In the genomic region with DNA sequence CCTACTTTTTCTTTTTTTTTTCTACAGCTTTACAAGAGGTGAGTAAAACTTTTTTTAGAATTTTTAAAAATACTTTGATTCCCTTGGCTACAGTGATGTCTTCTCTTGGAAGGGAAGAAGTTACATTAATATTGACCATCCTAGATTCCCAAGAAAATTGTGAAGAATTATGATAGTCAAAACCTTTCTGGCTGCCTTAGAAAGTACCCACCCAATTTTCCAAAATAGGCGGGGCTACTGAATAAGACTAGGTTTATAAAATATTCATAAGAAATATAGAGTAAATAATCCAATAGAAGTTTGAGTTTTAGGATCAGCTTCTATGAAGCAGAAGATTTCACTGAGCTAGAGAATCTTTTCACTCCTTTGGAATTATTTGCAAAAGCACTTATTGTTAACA, we compare ENCODE assay signal across 18 cellular contexts. TPM values are rescaled to one million over a fixed set of nuclear protein-coding genes. Genes with fewer than 3 reads are reported as not detected.
DNase-seq lines count a peak whose midpoint lies in the region; ATAC-seq, FAIRE-seq and TF ChIP-seq lines count a peak whose summit lies in the region.
"Had no signal": no experiment of that assay in that cellular context is flagged by ENCODE, and none has a peak within 500 bp of the region (broad histone marks: within the 10 kb centered on the region; RNA-seq: fewer than 3 reads in every experiment).

No MANE protein-coding gene starts in this region.

- H3K27me3 ChIP-seq in astrocyte (ENCODE audit: insufficient read depth, low read length) (no peaks in the 10 kb centered on the region), gastroesophageal sphincter (no peaks in the 10 kb centered on the region), skeletal muscle satellite cell (ENCODE audit: control insufficient read depth, insufficient read depth, low read length) (no peaks in the 10 kb centered on the region)

- TF ChIP-seq POLR2A in gastroesophageal sphincter (IDR thresholded peaks at IDR 0.05) = no peak

- no peaks in the 10 kb centered on the region for H3K9me3 Mint-ChIP-seq in astrocyte (ENCODE audit: unreplicated experiment)

- peak overlapping the region; percentile 62 for H3K27ac Mint-ChIP-seq in astrocyte (ENCODE audit: unreplicated experiment)

- H3K4me2 ChIP-seq in astrocyte (ENCODE audit: low read length) (peak overlapping the region; percentile 86), skeletal muscle satellite cell (ENCODE audit: low read length) (peak overlapping the region; percentile 82)
- H3K4me2 ChIP-seq: BLaER1 had no signal

- H3K79me2 ChIP-seq in astrocyte (ENCODE audit: insufficient read depth, low read length) = peaks cover 87% of the 10 kb centered on the region
- H3K79me2 ChIP-seq: parathyroid adenoma had no signal

- peak overlapping the region; percentile 96 for H3K27ac ChIP-seq in astrocyte (ENCODE audit: low read depth, low read length)
- H3K27ac ChIP-seq in gastroesophageal sphincter = peak overlapping the region in 2 of 4 donors; percentile 92 to 94
- H3K27ac ChIP-seq: BLaER1, parathyroid adenoma had no signal

- H3K27me3 Mint-ChIP-seq in astrocyte (ENCODE audit: low read depth, unreplicated experiment) = no peaks in the 10 kb centered on the region

- H3K9me3 ChIP-seq in astrocyte (ENCODE audit: insufficient read depth, low read depth, low read length) (no peaks in the 10 kb centered on the region), gastroesophageal sphincter (no peaks in the 10 kb centered on the region), skeletal muscle satellite cell (replicated peaks; ENCODE audit: low read length) (no peaks in the 10 kb centered on the region)
- H3K9me3 ChIP-seq: BLaER1 had no signal

- H3K4me1 Mint-ChIP-seq in astrocyte (ENCODE audit: low read depth, unreplicated experiment) = peaks cover 23% of the 10 kb centered on the region

- no peak for TF ChIP-seq CTCF in astrocyte (IDR thresholded peaks at IDR 0.05; ENCODE audit: insufficient read depth, low read depth, low read length)
- no peak for TF ChIP-seq CTCF in gastroesophageal sphincter (IDR thresholded peaks at IDR 0.05)

- H2AFZ ChIP-seq in astrocyte (ENCODE audit: low read depth, low read length) = no peak overlapping the region
- H2AFZ ChIP-seq: parathyroid adenoma had no signal

- H3K9ac ChIP-seq in astrocyte (ENCODE audit: low read length) = peak overlapping the region; percentile 99
- peak overlapping the region; percentile 98 for H3K9ac ChIP-seq in skeletal muscle satellite cell (ENCODE audit: low read depth, low read length)
- H3K9ac ChIP-seq: BLaER1, parathyroid adenoma had no signal

- no peak for ATAC-seq in gastroesophageal sphincter
- no peak for ATAC-seq in HG03139 (IDR thresholded peaks at IDR 0.05; ENCODE audit: unreplicated experiment)
- ATAC-seq in GM18520 (IDR thresholded peaks at IDR 0.05; ENCODE audit: unreplicated experiment) = no peak
- no peak for ATAC-seq in HG03571 (IDR thresholded peaks at IDR 0.05; ENCODE audit: unreplicated experiment)
- ATAC-seq: stimulated activated naive CD8-positive, alpha-beta T cell treated with anti-CD3 and anti-CD28 coated beads, Interleukin-15, Interleukin-2, amounts not matched to agents 100 U/mL and 50 U/mL, for 24 hours had no signal

- no peak for FAIRE-seq in astrocyte (lab: Jason Lieb, UNC)
- FAIRE-seq: GM19239 had no signal

- H3K4me1 ChIP-seq in astrocyte (ENCODE audit: insufficient read depth, low read length) (peaks cover 36% of the 10 kb centered on the region), gastroesophageal sphincter (peaks cover 7 to 73% (median 20%) of the 10 kb centered on the region in 3 donors), skeletal muscle satellite cell (ENCODE audit: control insufficient read depth, insufficient read depth, low read length) (peaks cover 46% of the 10 kb centered on the region)
- H3K4me1 ChIP-seq: BLaER1, parathyroid adenoma had no signal

- DNase-seq in EH (ENCODE audit: low read depth) (peak; percentile 57), astrocyte (ENCODE audit: low read depth) (no peak), OCI-M2 (lab: John Stamatoyannopoulos, UW; ENCODE audit: unreplicated experiment) (no peak)
- DNase-seq: activated gamma-delta T cell treated with Interleukin-2 at 50 U/mL for 16 hours; aorta; DMS 273 treated with DMSO at 0.1 percent for 48 hours; effector CD8-positive, alpha-beta T cell; NCI-H1417 treated with DMSO at 0.1 percent for 48 hours; NCI-H345; stimulated activated naive CD8-positive, alpha-beta T cell treated with anti-CD3 and anti-CD28 coated beads, Interleukin-15, Interleukin-2, amounts not matched to agents 100 U/mL and 50 U/mL, for 24 hours had no signal

- no peak for TF ChIP-seq EP300 in gastroesophageal sphincter (IDR thresholded peaks at IDR 0.05)

- H3K4me3 Mint-ChIP-seq in astrocyte (ENCODE audit: unreplicated experiment) = peak overlapping the region; percentile 100

- peaks cover 43% of the 10 kb centered on the region for H3K36me3 Mint-ChIP-seq in astrocyte (ENCODE audit: low read depth, unreplicated experiment)

- H3K36me3 ChIP-seq in astrocyte (ENCODE audit: insufficient read depth, low read length) = peaks cover 52% of the 10 kb centered on the region
- peaks cover 12 to 42% of the 10 kb centered on the region in 2 donors for H3K36me3 ChIP-seq in gastroesophageal sphincter
- peaks cover 70% of the 10 kb centered on the region for H3K36me3 ChIP-seq in skeletal muscle satellite cell (ENCODE audit: insufficient read depth, low read length)
- H3K36me3 ChIP-seq: BLaER1 had no signal

- peaks cover 54% of the 10 kb centered on the region for H4K20me1 ChIP-seq in astrocyte (ENCODE audit: insufficient read depth, low read length)
- H4K20me1 ChIP-seq: BLaER1 had no signal

- WGBS in gastroesophageal sphincter (ENCODE audit: low coverage in 1 of 2), 2 donors = 0 to 24% methylated on average over 1 of the region's 1 CpG

- H3K4me3 ChIP-seq in astrocyte (ENCODE audit: insufficient read depth, low read depth, low read length) = peak overlapping the region; percentile 97
- peak overlapping the region; percentile 54 to 64 for H3K4me3 ChIP-seq in gastroesophageal sphincter
- peak overlapping the region; percentile 76 for H3K4me3 ChIP-seq in skeletal muscle satellite cell (ENCODE audit: low read length)
- H3K4me3 ChIP-seq: BLaER1 had no signal

RNA-seq across cellular contexts. Expression of a gene that starts 3.0 kb away (rescaled TPM):
- total RNA-seq in astrocyte (6,748 and 8,907 TPM in 2 replicates), gastroesophageal sphincter (100 to 1,000 TPM; 203 to 686 (median 311) TPM)
- total RNA-seq in skeletal muscle satellite cell (2012; rRNA removed) = 1,338 and 2,345 TPM in 2 replicates
